10 cellular contexts compared by ENCODE assay signal in genomic region chr1:44239337-44239960, GRCh38.
A peak's percentile ranks its signal among the peaks of the same experiment; 100 is the strongest.
DNase-seq lines count a peak whose midpoint lies in the region; ATAC-seq and TF ChIP-seq lines count a peak whose summit lies in the region.
"Had no signal": no experiment of that assay in that cellular context is flagged by ENCODE, and none has a peak within 500 bp of the region (broad histone marks: within the 10 kb centered on the region; RNA-seq: fewer than 3 reads in every experiment).

No MANE protein-coding gene starts in this region.

- H3K9me3 ChIP-seq in HUES48 (ENCODE audit: control insufficient read depth, insufficient read depth, low read length) (no peaks in the 10 kb centered on the region), tibial artery (no peaks in the 10 kb centered on the region)

- DNase-seq in astrocyte of the hippocampus (ENCODE audit: low read depth, low spot score) (peak; percentile 51), islet precursor cell (peak; percentile 82), tibial artery (peak in 1 of 2 donors; percentile 77), NCI-H345 treated with DMSO at 0.1 percent for 48 hours (lab: John Stamatoyannopoulos, UW; ENCODE audit: unreplicated experiment) (no peak)
- DNase-seq: activated T-cell treated with anti-CD3 and anti-CD28 coated beads, Interleukin-2, amount 50 U/mL, for 4 hours; naive B cell; NCI-H187 had no signal

- H3K27ac ChIP-seq in HUES48 (ENCODE audit: low read depth, low read length) (peak overlapping the region; percentile 52), tibial artery (peak overlapping the region; percentile 73 to 87)

- no peak overlapping the region for H3K4me3 ChIP-seq in HUES48 (ENCODE audit: low read depth, low read length)
- no peak overlapping the region for H3K4me3 ChIP-seq in tibial artery

- H3K4me1 ChIP-seq in HUES48 (ENCODE audit: control insufficient read depth, insufficient read depth, low read length) (peaks cover 15% of the 10 kb centered on the region), tibial artery (peaks cover 6 to 55% (median 40%) of the 10 kb centered on the region in 4 donors)

- no peak overlapping the region for H3K9ac ChIP-seq in HUES48 (ENCODE audit: low read depth, low read length)

- intact Hi-C loops in tibial artery (cut with DNase I; ENCODE audit: low total_unique reads), result no loop called here

- H3K36me3 ChIP-seq in HUES48 (ENCODE audit: control insufficient read depth, insufficient read depth, low read length) (no peaks in the 10 kb centered on the region; the same call in 1 of the 2 replicates), tibial artery (peaks cover 0 to 16% (median 4%) of the 10 kb centered on the region in 3 donors)

- TF ChIP-seq CTCF in tibial artery (IDR thresholded peaks at IDR 0.05), result peak; percentile 13 to 25

- H3K27me3 ChIP-seq in HUES48 (ENCODE audit: control insufficient read depth, insufficient read depth, low read length), result no peaks in the 10 kb centered on the region
- no peaks in the 10 kb centered on the region for H3K27me3 ChIP-seq in tibial artery

- ATAC-seq in GM21786 (IDR thresholded peaks at IDR 0.05; ENCODE audit: unreplicated experiment) (no peak), HG02970 (IDR thresholded peaks at IDR 0.05; ENCODE audit: low FRiP score, unreplicated experiment) (no peak)
